1 cellular context compared by ENCODE assay signal in the genomic region with DNA sequence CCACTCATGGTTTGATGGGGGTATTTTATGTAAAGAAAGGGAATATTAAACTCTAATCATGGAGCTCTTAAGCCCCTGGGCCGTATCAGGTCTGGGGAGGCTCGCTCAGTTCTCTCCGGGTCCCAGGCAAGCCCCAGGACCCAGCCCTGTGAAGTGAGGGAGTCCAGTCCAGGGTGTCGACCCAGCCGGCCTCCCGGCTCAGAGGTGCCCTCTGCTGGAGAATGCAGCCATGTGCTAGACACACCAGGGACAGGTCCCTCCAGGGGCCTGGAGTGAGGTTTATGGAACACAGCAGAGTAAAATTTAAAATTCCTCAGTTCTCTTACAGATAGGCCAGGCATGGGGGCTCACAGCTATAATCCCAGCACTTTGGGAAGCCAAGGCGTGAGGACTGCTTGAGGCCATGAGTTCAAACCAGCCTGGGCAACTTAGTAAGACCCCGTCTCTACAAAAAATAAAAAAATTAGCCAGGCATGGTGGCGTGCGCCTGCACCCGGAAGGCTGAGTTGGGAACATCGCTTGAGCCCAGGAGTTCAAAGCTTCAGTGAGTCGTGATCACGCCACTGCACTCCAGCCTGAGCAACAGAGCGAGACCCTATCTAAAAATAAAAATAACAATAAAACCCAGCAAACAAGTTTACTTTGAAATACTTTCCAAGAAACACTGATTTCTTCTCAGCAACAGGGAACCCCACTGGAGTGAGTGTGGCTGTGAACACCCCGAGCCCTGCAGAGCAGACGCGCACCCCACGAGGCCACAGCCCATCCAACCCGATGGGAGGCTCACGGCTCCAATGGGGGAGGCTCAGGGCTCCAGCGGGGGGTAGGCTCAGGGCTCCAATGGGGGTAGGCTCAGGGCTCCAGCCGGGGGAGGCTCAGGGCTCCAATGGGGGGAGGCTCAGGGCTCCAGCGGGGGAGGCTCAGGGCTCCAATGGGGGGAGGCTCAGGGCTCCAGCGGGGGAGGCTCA.
TF ChIP-seq lines count a peak whose summit lies in the region.

No MANE protein-coding gene starts in this region.

TF ChIP-seq in K562, 482 proteins besides CTCF, POLR2A, EP300 and RAD21 (continued from another document):
- TF ChIP-seq, protein P1, sequence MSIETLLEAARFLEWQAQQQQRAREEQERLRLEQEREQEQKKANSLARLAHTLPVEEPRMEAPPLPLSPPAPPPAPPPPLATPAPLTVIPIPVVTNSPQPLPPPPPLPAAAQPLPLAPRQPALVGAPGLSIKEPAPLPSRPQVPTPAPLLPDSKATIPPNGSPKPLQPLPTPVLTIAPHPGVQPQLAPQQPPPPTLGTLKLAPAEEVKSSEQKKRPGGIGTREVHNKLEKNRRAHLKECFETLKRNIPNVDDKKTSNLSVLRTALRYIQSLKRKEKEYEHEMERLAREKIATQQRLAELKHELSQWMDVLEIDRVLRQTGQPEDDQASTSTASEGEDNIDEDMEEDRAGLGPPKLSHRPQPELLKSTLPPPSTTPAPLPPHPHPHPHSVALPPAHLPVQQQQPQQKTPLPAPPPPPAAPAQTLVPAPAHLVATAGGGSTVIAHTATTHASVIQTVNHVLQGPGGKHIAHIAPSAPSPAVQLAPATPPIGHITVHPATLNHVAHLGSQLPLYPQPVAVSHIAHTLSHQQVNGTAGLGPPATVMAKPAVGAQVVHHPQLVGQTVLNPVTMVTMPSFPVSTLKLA (conservative IDR thresholded peaks at IDR 0.05): peak; percentile 29 to 49; a peak in 1 of 4 replicates
- TF ChIP-seq CREM (IDR thresholded peaks at IDR 0.05; ENCODE audit: low read depth): peak; percentile 37; the same call in 1 of the 2 replicates
- no peak for TF ChIP-seq SMAD4 (CRISPR knock-in tag; conservative IDR thresholded peaks at IDR 0.05)
- peak; percentile 32; the same call in 1 of the 2 replicates for TF ChIP-seq SOX6 (IDR thresholded peaks at IDR 0.05)
